ENCODE assay signal across 8 cellular contexts in genomic region chr6:134178230-134179044, GRCh38.
A peak's percentile ranks its signal among the peaks of the same experiment; 100 is the strongest.
DNase-seq lines count a peak whose midpoint lies in the region; ATAC-seq and TF ChIP-seq lines count a peak whose summit lies in the region.

No MANE protein-coding gene starts in this region.

- peak overlapping the region in 1 of 2 experiments; percentile 57 for H3K18ac ChIP-seq in mesenchymal stem cell (ENCODE audit: low read depth in 1 of 2, low read length in 2 of 2)

- H3K27ac Mint-ChIP-seq in endothelial cell (ENCODE audit: unreplicated experiment): peak overlapping the region; percentile 20

- peaks cover 10% of the 10 kb centered on the region for H3K4me1 ChIP-seq in mesenchymal stem cell (ENCODE audit: control insufficient read depth, insufficient read depth, low read depth, low read length)

- H3K79me1 ChIP-seq in mesenchymal stem cell (replicated peaks; ENCODE audit: low read length, poor library complexity, severe bottlenecking): peaks cover 3% of the 10 kb centered on the region

- no peak overlapping the region for H3K23ac ChIP-seq in mesenchymal stem cell (ENCODE audit: low read length in 2 of 2)

- H2BK5ac ChIP-seq in mesenchymal stem cell (ENCODE audit: low read depth, low read length, poor library complexity, severe bottlenecking): no peak overlapping the region

- TF ChIP-seq CTCF in AG10803 (conservative IDR thresholded peaks at IDR 0.05; ENCODE audit: low read length) (peak; percentile 93), endothelial cell (IDR thresholded peaks at IDR 0.05; ENCODE audit: unreplicated experiment) (peak; percentile 51)

- no peak overlapping the region for H2BK120ac ChIP-seq in mesenchymal stem cell (ENCODE audit: low read depth, low read length)

- H2BK15ac ChIP-seq in mesenchymal stem cell (ENCODE audit: low read depth, poor library complexity, severe bottlenecking): peak overlapping the region; percentile 29

- H2BK12ac ChIP-seq in mesenchymal stem cell (ENCODE audit: low read length in 2 of 2): peak overlapping the region in 1 of 2 experiments; percentile 94

- H4K91ac ChIP-seq in mesenchymal stem cell (ENCODE audit: low read length): no peak overlapping the region

- peak overlapping the region; percentile 85 for H3K9ac ChIP-seq in mesenchymal stem cell (ENCODE audit: low read length)

- no peak for ATAC-seq in GM21447 (IDR thresholded peaks at IDR 0.05; ENCODE audit: unreplicated experiment)

- no peaks in the 10 kb centered on the region for H3K9me3 ChIP-seq in mesenchymal stem cell (ENCODE audit: control insufficient read depth, low read length)

- H3K14ac ChIP-seq in mesenchymal stem cell (ENCODE audit: low read length in 2 of 2): no peak overlapping the region

- H3K4me2 ChIP-seq in mesenchymal stem cell (ENCODE audit: low read length, poor library complexity, severe bottlenecking): no peak overlapping the region

- peaks cover 26% of the 10 kb centered on the region for H3K4me1 Mint-ChIP-seq in endothelial cell (ENCODE audit: unreplicated experiment)

- 10% methylated on average over 24 of the region's 28 CpGs for WGBS in mesenchymal stem cell

- H3K27ac ChIP-seq in mesenchymal stem cell (ENCODE audit: low read length, poor library complexity, severe bottlenecking): no peak overlapping the region

- no peaks in the 10 kb centered on the region for H3K9me3 Mint-ChIP-seq in endothelial cell (ENCODE audit: unreplicated experiment)

- H2AFZ ChIP-seq in mesenchymal stem cell (ENCODE audit: low read depth, low read length): peak overlapping the region; percentile 69

- peak overlapping the region in 1 of 2 experiments; percentile 44 for H3K4ac ChIP-seq in mesenchymal stem cell (ENCODE audit: low read depth in 1 of 2, low read length in 2 of 2)

- H3K27me3 ChIP-seq in mesenchymal stem cell (ENCODE audit: control insufficient read depth in 1 of 2, insufficient read depth in 1 of 2, low read length in 2 of 2): no peaks in the 10 kb centered on the region

- H3K4me3 Mint-ChIP-seq in endothelial cell (ENCODE audit: unreplicated experiment): peak overlapping the region; percentile 54

- peak overlapping the region; percentile 1 for H4K8ac ChIP-seq in mesenchymal stem cell (ENCODE audit: low read length)

- peak overlapping the region; percentile 20 for H2AK5ac ChIP-seq in mesenchymal stem cell (ENCODE audit: low read length, severe bottlenecking)

- H3K36me3 Mint-ChIP-seq in endothelial cell (ENCODE audit: low read depth, unreplicated experiment): no peaks in the 10 kb centered on the region

- peak; percentile 95 for DNase-seq in AG10803 (ENCODE audit: low read depth)
- DNase-seq in HCEC 1CT: peak; percentile 96
- DNase-seq in NOMO-1 (lab: John Stamatoyannopoulos, UW; ENCODE audit: unreplicated experiment in 2 of 2): peak; percentile 49 to 72
- DNase-seq in activated CD8-positive, alpha-beta memory T cell treated with anti-CD3 and anti-CD28 coated beads, Interleukin-2, amount 50 U/mL, for 48 hours: peak; percentile 83
- DNase-seq in endothelial cell (ENCODE audit: low spot score): peak; percentile 80
- DNase-seq in mesenchymal stem cell: peak; percentile 95
- peak; percentile 69 for DNase-seq in stimulated activated CD8-positive, alpha-beta memory T cell treated with anti-CD3 and anti-CD28 coated beads, Interleukin-12 subunit alpha, Interleukin-12 subunit beta, amount 100 ng/mL, for 1 hour (ENCODE audit: low read depth)

- peaks cover 0 to 4% of the 10 kb centered on the region in 2 experiments for H3K36me3 ChIP-seq in mesenchymal stem cell (ENCODE audit: control insufficient read depth in 1 of 2, insufficient read depth in 2 of 2, low read depth in 1 of 2, low read length in 2 of 2)

- H3K27me3 Mint-ChIP-seq in endothelial cell (ENCODE audit: unreplicated experiment): peaks cover 13% of the 10 kb centered on the region

- H3K4me3 ChIP-seq in AG10803 (ENCODE audit: low read length): peak overlapping the region; percentile 68
- H3K4me3 ChIP-seq in mesenchymal stem cell (ENCODE audit: insufficient read depth in 1 of 2, low read depth in 1 of 2, low read length in 2 of 2): peak overlapping the region in 1 of 2 experiments; percentile 76
